In the genomic region with DNA sequence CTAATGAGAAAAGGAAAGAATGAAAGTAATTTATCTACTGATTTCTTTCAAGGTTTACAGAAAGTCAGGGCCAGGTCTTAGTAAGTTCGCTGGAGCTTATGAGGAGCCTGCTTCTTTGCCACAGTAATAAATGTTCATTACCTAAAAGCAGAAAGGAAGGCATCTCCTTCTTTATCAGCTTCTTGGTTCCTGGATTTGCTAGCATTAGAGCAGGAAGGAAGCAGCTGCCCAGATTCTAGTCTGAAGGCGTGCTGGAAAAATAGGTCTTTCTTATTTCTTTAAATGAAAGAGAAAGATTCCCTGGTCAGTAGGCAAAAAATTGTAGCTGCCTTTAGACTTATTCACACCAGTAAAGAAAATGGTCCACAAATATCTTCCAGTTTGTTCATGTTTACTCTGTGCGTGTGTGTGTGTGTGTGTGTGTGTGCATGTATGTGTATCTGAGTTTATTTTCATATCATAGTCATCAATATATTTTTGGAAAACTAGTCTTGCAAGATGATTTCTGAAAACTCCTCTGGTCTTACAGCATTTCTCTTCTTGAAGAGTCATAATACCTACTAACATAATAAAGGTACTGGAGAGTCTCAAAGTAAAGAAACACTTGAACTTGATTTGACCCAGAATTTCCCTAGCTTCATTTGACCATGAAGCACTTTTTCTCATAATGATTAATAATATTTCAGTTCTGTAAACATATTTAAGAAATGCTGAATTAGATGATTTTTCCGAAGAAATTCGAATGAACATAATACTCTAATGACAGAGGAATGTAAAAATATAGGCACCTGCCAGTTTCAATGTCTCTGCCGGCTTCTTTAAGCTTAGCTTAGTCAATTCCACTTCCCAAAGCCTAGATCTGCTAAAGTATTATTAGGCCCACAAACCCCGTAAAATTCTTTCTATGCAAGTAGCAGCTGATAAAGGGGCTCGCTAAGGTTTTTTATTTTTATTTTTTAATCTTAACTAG, we compare ENCODE assay signal across 9 cellular contexts.
DNase-seq lines count a peak whose midpoint lies in the region; ATAC-seq and FAIRE-seq lines count a peak whose summit lies in the region.
"Had no signal": no experiment of that assay in that cellular context is flagged by ENCODE, and none has a peak within 500 bp of the region (broad histone marks: within the 10 kb centered on the region; RNA-seq: fewer than 3 reads in every experiment).

No MANE protein-coding gene starts in this region.

- DNase-seq in NCI-H128 (lab: John Stamatoyannopoulos, UW; ENCODE audit: unreplicated experiment) (no peak), NCI-H345 (lab: John Stamatoyannopoulos, UW) (no peak), GM03348 (ENCODE audit: low spot score) (no peak)
- DNase-seq: dorsolateral prefrontal cortex had no signal

- H3K27ac ChIP-seq in stomach smooth muscle (ENCODE audit: low read length): peak overlapping the region; percentile 18

- peaks cover 19% of the 10 kb centered on the region for H3K4me1 ChIP-seq in stomach smooth muscle (ENCODE audit: control insufficient read depth, insufficient read depth, low read length)

- H3K4me3 ChIP-seq in stomach smooth muscle (ENCODE audit: low read length in 2 of 2): no peak overlapping the region

- peak overlapping the region in 1 of 2 donors; percentile 12 for H3K9ac ChIP-seq in stomach smooth muscle (ENCODE audit: low read length in 2 of 2)

- ATAC-seq in GM19043 (IDR thresholded peaks at IDR 0.05; ENCODE audit: low read depth, unreplicated experiment) (peak; percentile 52), HG03354 (IDR thresholded peaks at IDR 0.05; ENCODE audit: poor library complexity, severe bottlenecking, unreplicated experiment) (peak; percentile 67), GM19455 (IDR thresholded peaks at IDR 0.05; ENCODE audit: unreplicated experiment) (no peak)

- no peaks in the 10 kb centered on the region for H3K9me3 ChIP-seq in stomach smooth muscle (ENCODE audit: control insufficient read depth in 2 of 2, low read length in 2 of 2)

- no peaks in the 10 kb centered on the region for H3K27me3 ChIP-seq in stomach smooth muscle (ENCODE audit: control insufficient read depth in 1 of 2, insufficient read depth in 2 of 2, low read length in 2 of 2)

- peak; percentile 61 for FAIRE-seq in endometrium (lab: Jason Lieb, UNC)

- no peaks in the 10 kb centered on the region for H3K36me3 ChIP-seq in stomach smooth muscle (ENCODE audit: control insufficient read depth in 2 of 2, insufficient read depth in 2 of 2, low read length in 2 of 2)
